ENCODE assay signal across 1 cellular context in genomic region chr1:94012686-94013330, GRCh38.
TF ChIP-seq lines count a peak whose summit lies in the region.

No MANE protein-coding gene starts in this region.

TF ChIP-seq in WTC11, 78 proteins besides CTCF, POLR2A, EP300 and RAD21 (continued from another document and continues in another):
- peak; percentile 97 for TF ChIP-seq FOXK1 (CRISPR knock-in tag; IDR thresholded peaks at IDR 0.05)
- no peak for TF ChIP-seq GTF2I (CRISPR knock-in tag; conservative IDR thresholded peaks at IDR 0.05)
- TF ChIP-seq ZNF281 (CRISPR knock-in tag; IDR thresholded peaks at IDR 0.05): peak; percentile 81; the same call in 1 of the 2 replicates
- peak; percentile 39; the same call in 1 of the 2 replicates for TF ChIP-seq TEAD4 (CRISPR knock-in tag; IDR thresholded peaks at IDR 0.05)
- no peak for TF ChIP-seq ERG (CRISPR knock-in tag; IDR thresholded peaks at IDR 0.05)
- TF ChIP-seq FOXP4 (CRISPR knock-in tag; IDR thresholded peaks at IDR 0.05): peak; percentile 91
- 0 out of 2 replicates have a peak, but pooled peaks have one; percentile 58 for TF ChIP-seq TP53 (CRISPR knock-in tag; IDR thresholded peaks at IDR 0.05)
- TF ChIP-seq NR2C2 (CRISPR knock-in tag; IDR thresholded peaks at IDR 0.05): 0 out of 2 replicates have a peak, but pooled peaks have one; percentile 52
- peak; percentile 51; the same call in 1 of the 2 replicates for TF ChIP-seq AFF4 (CRISPR knock-in tag; IDR thresholded peaks at IDR 0.05; ENCODE audit: borderline replicate concordance)
- no peak for TF ChIP-seq ZNF671 (CRISPR knock-in tag; IDR thresholded peaks at IDR 0.05)
- peak; percentile 77; the same call in 1 of the 2 replicates for TF ChIP-seq E2F1 (CRISPR knock-in tag; IDR thresholded peaks at IDR 0.05)
- TF ChIP-seq ZNF416 (CRISPR knock-in tag; IDR thresholded peaks at IDR 0.05): no peak
- TF ChIP-seq ZNF219 (CRISPR knock-in tag; IDR thresholded peaks at IDR 0.05; ENCODE audit: borderline replicate concordance): peak; percentile 49; the same call in 1 of the 2 replicates
- no peak; the same call in 1 of the 2 replicates for TF ChIP-seq CREM (CRISPR knock-in tag; IDR thresholded peaks at IDR 0.05)
- no peak for TF ChIP-seq ZNF512 (CRISPR knock-in tag; IDR thresholded peaks at IDR 0.05; ENCODE audit: borderline replicate concordance)
- peak; percentile 72; the same call in 1 of the 2 replicates for TF ChIP-seq CREB1 (CRISPR knock-in tag; IDR thresholded peaks at IDR 0.05)
- no peak for TF ChIP-seq JAZF1 (CRISPR knock-in tag; IDR thresholded peaks at IDR 0.05)
- peak; percentile 57 for TF ChIP-seq TEAD1 (CRISPR knock-in tag; IDR thresholded peaks at IDR 0.05)
- peak; percentile 79; the same call in 1 of the 2 replicates for TF ChIP-seq IRF1 (CRISPR knock-in tag; IDR thresholded peaks at IDR 0.05)
- TF ChIP-seq FOXP1 (CRISPR knock-in tag; IDR thresholded peaks at IDR 0.05; ENCODE audit: borderline replicate concordance): peak; percentile 87; the same call in 1 of the 2 replicates
- peak; percentile 86 for TF ChIP-seq ETV6 (CRISPR knock-in tag; IDR thresholded peaks at IDR 0.05)
- TF ChIP-seq ZNF425 (CRISPR knock-in tag; conservative IDR thresholded peaks at IDR 0.05): no peak
- peak; percentile 90 for TF ChIP-seq ZNF232 (CRISPR knock-in tag; IDR thresholded peaks at IDR 0.05)
- peak; percentile 85; the same call in 1 of the 2 replicates for TF ChIP-seq NFE2L1 (CRISPR knock-in tag; IDR thresholded peaks at IDR 0.05)
- TF ChIP-seq SMAD3 (CRISPR knock-in tag; IDR thresholded peaks at IDR 0.05; ENCODE audit: borderline replicate concordance): peak; percentile 84; the same call in 1 of the 2 replicates
- TF ChIP-seq ARID4B (CRISPR knock-in tag; IDR thresholded peaks at IDR 0.05; ENCODE audit: borderline replicate concordance): peak; percentile 91
- no peak for TF ChIP-seq RORB (CRISPR knock-in tag; IDR thresholded peaks at IDR 0.05)
- peak; percentile 39; the same call in 1 of the 2 replicates for TF ChIP-seq E2F5 (CRISPR knock-in tag; IDR thresholded peaks at IDR 0.05)
- TF ChIP-seq ZBTB21 (CRISPR knock-in tag; IDR thresholded peaks at IDR 0.05; ENCODE audit: borderline replicate concordance): peak; percentile 76
- TF ChIP-seq GABPB1 (CRISPR knock-in tag; IDR thresholded peaks at IDR 0.05): no peak
- 0 out of 2 replicates have a peak, but pooled peaks have one; percentile 42 for TF ChIP-seq KAT7 (CRISPR knock-in tag; IDR thresholded peaks at IDR 0.05; ENCODE audit: borderline replicate concordance)
- TF ChIP-seq USF2 (CRISPR knock-in tag; IDR thresholded peaks at IDR 0.05): peak; percentile 84
